10 cellular contexts compared by ENCODE assay signal in genomic region chr10:119235381-119235780, GRCh38. TPM values are rescaled to one million over a fixed set of nuclear protein-coding genes. Genes with fewer than 3 reads are reported as not detected.
DNase-seq lines count a peak whose midpoint lies in the region; ATAC-seq, FAIRE-seq and TF ChIP-seq lines count a peak whose summit lies in the region.
"Had no signal": no experiment of that assay in that cellular context is flagged by ENCODE, and none has a peak within 500 bp of the region (broad histone marks: within the 10 kb centered on the region; RNA-seq: fewer than 3 reads in every experiment).

No MANE protein-coding gene starts in this region.

- no peak for TF ChIP-seq POLR2A in GM12878 (IDR thresholded peaks at IDR 0.05; ENCODE audit: low read depth, low read length)

- peaks cover 2% of the 10 kb centered on the region for H3K79me2 ChIP-seq in GM12878 (ENCODE audit: control insufficient read depth, insufficient read depth, low read length)

- H3K4me1 ChIP-seq in A673 (ENCODE audit: insufficient read depth, low read length, poor library complexity, severe bottlenecking) (peaks cover 36% of the 10 kb centered on the region), GM12878 (ENCODE audit: control insufficient read depth, insufficient read depth, low read length) (peaks cover 13% of the 10 kb centered on the region)

- H3K4me3 ChIP-seq in A673 (ENCODE audit: low read depth, low read length, poor library complexity, severe bottlenecking) = no peak overlapping the region
- no peak overlapping the region for H3K4me3 ChIP-seq in GM12878

- H3K9me3 ChIP-seq in A673 (ENCODE audit: low read depth, low read length, poor library complexity, severe bottlenecking) = no peaks in the 10 kb centered on the region
- H3K9me3 ChIP-seq in GM12878 (replicated peaks; ENCODE audit: control insufficient read depth, insufficient read depth, low read length) = peaks cover 14% of the 10 kb centered on the region

- peaks cover 40% of the 10 kb centered on the region for H3K4me1 Mint-ChIP-seq in memory B cell

- H3K27me3 ChIP-seq in A673 (replicated peaks; ENCODE audit: insufficient read depth, low read depth, low read length, poor library complexity) = no peaks in the 10 kb centered on the region
- no peaks in the 10 kb centered on the region for H3K27me3 ChIP-seq in GM12878 (replicated peaks in 1 of 2; ENCODE audit: control insufficient read depth in 2 of 2, insufficient read depth in 2 of 2, low read length in 1 of 2)

- H3K4me3 Mint-ChIP-seq in memory B cell = no peak overlapping the region

- H3K36me3 Mint-ChIP-seq in memory B cell = peaks cover 9% of the 10 kb centered on the region

- no peak overlapping the region for H2AFZ ChIP-seq in GM12878 (ENCODE audit: control insufficient read depth, low read depth, low read length)

- H3K27ac ChIP-seq in A673 (ENCODE audit: low read depth, low read length, poor library complexity, severe bottlenecking) = peak overlapping the region; percentile 38
- peak overlapping the region; percentile 4; the same call in 1 of the 2 replicates for H3K27ac ChIP-seq in GM12878 (ENCODE audit: control insufficient read depth, insufficient read depth)

- no peaks in the 10 kb centered on the region for H4K20me1 ChIP-seq in GM12878 (ENCODE audit: control insufficient read depth, insufficient read depth)

- no peaks in the 10 kb centered on the region for H3K27me3 Mint-ChIP-seq in memory B cell

- intact Hi-C loops in A673 (cut with micrococcal nuclease; ENCODE audit: unreplicated experiment) = no loop called here
- intact Hi-C loops in GM12878 (cut with micrococcal nuclease; ENCODE audit: unreplicated experiment) = no loop called here

- WGBS in GM12878 (ENCODE audit: insufficient coverage, insufficient replicate concordance, low lambda C conversion rate, missing lambda C conversion rate) = 1% methylated on average over 3 of the region's 3 CpGs

- TF ChIP-seq EP300 in GM12878 (IDR thresholded peaks at IDR 0.05; ENCODE audit: borderline replicate concordance in 1 of 2, control insufficient read depth in 1 of 2, low read depth in 2 of 2, low read length in 2 of 2) = no peak

- H3K27ac Mint-ChIP-seq in memory B cell = peak overlapping the region; percentile 80

- TF ChIP-seq RAD21 in GM12878 (IDR thresholded peaks at IDR 0.05; ENCODE audit: insufficient read depth, low read depth, low read length) = no peak

- peak; percentile 57 for DNase-seq in A673 (ENCODE audit: low spot score)
- no peak for DNase-seq in GM12878 (ENCODE audit: low read depth, low spot score)
- no peak for DNase-seq in memory B cell (ENCODE audit: low spot score in 2 of 2)
- DNase-seq in OCI-M1 (lab: John Stamatoyannopoulos, UW) = no peak
- DNase-seq: kidney, small intestine had no signal

- RAD21 ChIA-PET in GM12878 (lab: Charles Lee; ENCODE audit: unreplicated experiment) = no interaction called here

- peak; percentile 7 for FAIRE-seq in GM12878 (lab: Jason Lieb, UNC)
- FAIRE-seq: kidney, small intestine had no signal

- no peak for TF ChIP-seq CTCF in A673 (conservative IDR thresholded peaks at IDR 0.05; ENCODE audit: low read depth, low read length)
- no peak for TF ChIP-seq CTCF in GM12878 (IDR thresholded peaks at IDR 0.05 in 2 of 3, conservative IDR thresholded peaks at IDR 0.05 in 1 of 3; ENCODE audit: control insufficient read depth in 2 of 3, extremely low read depth in 1 of 3, insufficient read depth in 1 of 3, low read depth in 3 of 3, low read length in 3 of 3)

- peak overlapping the region; percentile 36; the same call in 1 of the 2 replicates for H3K4me2 ChIP-seq in GM12878 (ENCODE audit: control insufficient read depth, insufficient read depth)

- BruUV-seq in A673 (replicated peaks; lab: Mats Ljungman, UMichigan) (no TSS peak), GM12878 (replicated peaks; lab: Mats Ljungman, UMichigan) (no TSS peak)

- CTCF ChIA-PET in A673 (lab: Charles Lee) = no interaction called here
- CTCF ChIA-PET in GM12878 (lab: Yijun Ruan, JAX) = interaction anchor here (0.8 kb wide), 1 partner anchor 207 kb away, joined by 3 read pairs; no protein-coding TSS in a partner anchor

- in situ Hi-C loops in GM12878 (cut with MboI) = no loop called here

- H3K36me3 ChIP-seq in A673 (ENCODE audit: insufficient read depth, low read length, poor library complexity, severe bottlenecking) (no peaks in the 10 kb centered on the region), GM12878 (ENCODE audit: control insufficient read depth in 2 of 2, insufficient read depth in 2 of 2, low read length in 1 of 2) (no peaks in the 10 kb centered on the region)

- peaks cover 2% of the 10 kb centered on the region for H3K9me3 Mint-ChIP-seq in memory B cell

- SMC1A ChIA-PET in GM12878 (lab: Charles Lee; ENCODE audit: uncharacterized antibody, unreplicated experiment) = no interaction called here

- H3K9ac ChIP-seq in GM12878 (ENCODE audit: control insufficient read depth, insufficient read depth, low read length) = no peak overlapping the region; the same call in 1 of the 2 replicates

- ATAC-seq in GM19351 (IDR thresholded peaks at IDR 0.05; ENCODE audit: unreplicated experiment) (peak; percentile 44), GM12878 (no peak), memory B cell (ENCODE audit: low read depth) (no peak), GM21825 (IDR thresholded peaks at IDR 0.05; ENCODE audit: unreplicated experiment) (no peak), GM21447 (IDR thresholded peaks at IDR 0.05; ENCODE audit: unreplicated experiment) (no peak), HG03521 (IDR thresholded peaks at IDR 0.05; ENCODE audit: unreplicated experiment) (no peak)

- POLR2A ChIA-PET in A673 (lab: Charles Lee; ENCODE audit: low non-redundant PET) (no interaction called here), GM12878 (lab: Charles Lee) (no interaction called here)

TF ChIP-seq in GM12878, 131 proteins besides CTCF, POLR2A, EP300 and RAD21 (continues in another document):
- TF ChIP-seq, protein P1, sequence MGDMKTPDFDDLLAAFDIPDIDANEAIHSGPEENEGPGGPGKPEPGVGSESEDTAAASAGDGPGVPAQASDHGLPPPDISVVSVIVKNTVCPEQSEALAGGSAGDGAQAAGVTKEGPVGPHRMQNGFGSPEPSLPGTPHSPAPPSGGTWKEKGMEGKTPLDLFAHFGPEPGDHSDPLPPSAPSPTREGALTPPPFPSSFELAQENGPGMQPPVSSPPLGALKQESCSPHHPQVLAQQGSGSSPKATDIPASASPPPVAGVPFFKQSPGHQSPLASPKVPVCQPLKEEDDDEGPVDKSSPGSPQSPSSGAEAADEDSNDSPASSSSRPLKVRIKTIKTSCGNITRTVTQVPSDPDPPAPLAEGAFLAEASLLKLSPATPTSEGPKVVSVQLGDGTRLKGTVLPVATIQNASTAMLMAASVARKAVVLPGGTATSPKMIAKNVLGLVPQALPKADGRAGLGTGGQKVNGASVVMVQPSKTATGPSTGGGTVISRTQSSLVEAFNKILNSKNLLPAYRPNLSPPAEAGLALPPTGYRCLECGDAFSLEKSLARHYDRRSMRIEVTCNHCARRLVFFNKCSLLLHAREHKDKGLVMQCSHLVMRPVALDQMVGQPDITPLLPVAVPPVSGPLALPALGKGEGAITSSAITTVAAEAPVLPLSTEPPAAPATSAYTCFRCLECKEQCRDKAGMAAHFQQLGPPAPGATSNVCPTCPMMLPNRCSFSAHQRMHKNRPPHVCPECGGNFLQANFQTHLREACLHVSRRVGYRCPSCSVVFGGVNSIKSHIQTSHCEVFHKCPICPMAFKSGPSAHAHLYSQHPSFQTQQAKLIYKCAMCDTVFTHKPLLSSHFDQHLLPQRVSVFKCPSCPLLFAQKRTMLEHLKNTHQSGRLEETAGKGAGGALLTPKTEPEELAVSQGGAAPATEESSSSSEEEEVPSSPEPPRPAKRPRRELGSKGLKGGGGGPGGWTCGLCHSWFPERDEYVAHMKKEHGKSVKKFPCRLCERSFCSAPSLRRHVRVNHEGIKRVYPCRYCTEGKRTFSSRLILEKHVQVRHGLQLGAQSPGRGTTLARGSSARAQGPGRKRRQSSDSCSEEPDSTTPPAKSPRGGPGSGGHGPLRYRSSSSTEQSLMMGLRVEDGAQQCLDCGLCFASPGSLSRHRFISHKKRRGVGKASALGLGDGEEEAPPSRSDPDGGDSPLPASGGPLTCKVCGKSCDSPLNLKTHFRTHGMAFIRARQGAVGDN (IDR thresholded peaks at IDR 0.05) = no peak

RNA-seq across cellular contexts. Expression of gene GRK5, which starts 28.0 kb away (rescaled TPM):
- total RNA-seq in A673 (2021) (54.7 and 58.2 TPM in 2 replicates), GM12878 (2014; rRNA removed) (15.3 and 15.6 TPM in 2 replicates), GM12878 (2014; rRNA removed; fragmentation: Illumina TruSeq; extraction: Trizol) (13.4 and 14.1 TPM in 2 replicates), GM12878 (2021) (20.7 and 21.4 TPM in 2 replicates)
- total RNA-seq in GM12878 (2013; cell fraction: nucleolus; rRNA removed) = 11.5 and 12.2 TPM in 2 replicates
- polyA plus RNA-seq in GM12878 (2011; ENCODE audit: low read depth) = 7.6 TPM
- polyA plus RNA-seq in GM12878 (2011; rRNA removed) (2.8 and 4.0 TPM in 2 replicates), GM12878 (2014; fragmentation: Illumina TruSeq; extraction: Trizol) (21.3 and 22.1 TPM in 2 replicates), GM12878 (2014; fragmentation: Nextera tagmentation; extraction: Ambion mirVana) (under 1 TPM; 0.11 to 0.86 TPM), GM12878 (2014; rRNA removed) (13.4 and 13.9 TPM in 2 replicates), GM12878 (2016; fragmentation: Nextera tagmentation; extraction: Ambion mirVana) (1 to 10 TPM; 5.7 to 6.7 TPM)
- 3.7 and 3.9 TPM in 2 replicates for polyA plus RNA-seq in GM12878 (2011; cell fraction: cytosol; rRNA removed)
- 7.0 and 7.8 TPM in 2 replicates for polyA plus RNA-seq in GM12878 (2011; cell fraction: nucleus; rRNA removed)
- 13.7 and 16.7 TPM in 2 replicates for polyA plus RNA-seq in GM12878 (2012)
- 2.6 and 3.5 TPM in 2 replicates for polyA minus RNA-seq in GM12878 (2011; rRNA and poly(A)+ RNA removed)
- polyA minus RNA-seq in GM12878 (2011; cell fraction: cytosol; rRNA and poly(A)+ RNA removed) = 1.3 and 1.9 TPM in 2 replicates
- 2.4 and 3.3 TPM in 2 replicates for polyA minus RNA-seq in GM12878 (2011; cell fraction: nucleus; rRNA and poly(A)+ RNA removed)

RNA-seq across cellular contexts. Expression of gene PRDX3, which starts 56.8 kb away (rescaled TPM):
- total RNA-seq in A673 (2021) (215 and 234 TPM in 2 replicates), GM12878 (2014; rRNA removed) (334 and 363 TPM in 2 replicates), GM12878 (2014; rRNA removed; fragmentation: Illumina TruSeq; extraction: Trizol) (240 and 248 TPM in 2 replicates), GM12878 (2021) (195 TPM in 2 replicates)
- total RNA-seq in GM12878 (2013; cell fraction: nucleolus; rRNA removed) = 46.3 and 60.4 TPM in 2 replicates
- 110 TPM for polyA plus RNA-seq in GM12878 (2011; ENCODE audit: low read depth)
- polyA plus RNA-seq in GM12878 (2011; rRNA removed) (463 and 554 TPM in 2 replicates), GM12878 (2014; fragmentation: Illumina TruSeq; extraction: Trizol) (262 and 272 TPM in 2 replicates), GM12878 (2014; fragmentation: Nextera tagmentation; extraction: Ambion mirVana) (1,000 to 10,000 TPM in 1 of 2 experiments, 100 to 1,000 TPM in 1; 827 to 1,431 TPM), GM12878 (2014; rRNA removed) (254 and 258 TPM in 2 replicates), GM12878 (2016; fragmentation: Nextera tagmentation; extraction: Ambion mirVana) (100 to 1,000 TPM; 631 to 689 TPM)
- 198 and 231 TPM in 2 replicates for polyA plus RNA-seq in GM12878 (2011; cell fraction: cytosol; rRNA removed)
- 171 and 180 TPM in 2 replicates for polyA plus RNA-seq in GM12878 (2011; cell fraction: nucleus; rRNA removed)
- polyA plus RNA-seq in GM12878 (2012) = 130 and 177 TPM in 2 replicates
- polyA minus RNA-seq in GM12878 (2011; rRNA and poly(A)+ RNA removed) = 268 and 279 TPM in 2 replicates
- polyA minus RNA-seq in GM12878 (2011; cell fraction: cytosol; rRNA and poly(A)+ RNA removed) = 55.9 and 72.6 TPM in 2 replicates
- 53.2 and 79.4 TPM in 2 replicates for polyA minus RNA-seq in GM12878 (2011; cell fraction: nucleus; rRNA and poly(A)+ RNA removed)
